15 cellular contexts compared by ENCODE assay signal in the genomic region with DNA sequence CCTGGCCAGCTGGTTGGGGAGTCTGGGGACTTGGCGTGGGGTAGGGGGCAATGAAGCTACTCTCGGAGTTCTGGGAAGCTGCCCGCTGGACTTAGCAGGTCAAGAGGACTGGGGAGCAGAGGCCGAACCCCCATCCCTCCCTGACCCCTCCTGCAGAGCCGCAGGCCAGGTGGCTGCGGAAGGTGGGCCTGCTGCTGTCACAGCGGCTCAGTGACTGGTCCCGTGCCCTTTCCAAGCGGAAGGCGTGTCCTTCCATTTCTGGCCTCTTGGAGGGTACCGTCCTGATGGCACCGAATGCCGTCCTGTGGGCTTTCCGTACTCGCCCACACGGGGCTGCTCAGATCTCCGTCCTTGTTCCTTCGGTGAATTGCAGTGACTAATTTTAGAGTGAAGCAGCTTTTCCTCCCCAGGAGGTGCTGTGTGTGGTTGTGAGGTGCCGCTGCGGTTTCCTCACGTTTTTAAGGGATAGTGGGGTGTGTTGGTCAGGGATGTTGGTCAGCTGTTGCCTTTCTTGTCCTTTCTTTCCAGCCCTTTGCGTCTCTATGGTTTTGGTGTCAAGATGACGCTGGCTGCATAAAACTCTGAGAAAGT. TPM values are rescaled to one million over a fixed set of nuclear protein-coding genes. Genes with fewer than 3 reads are reported as not detected.
A peak's percentile ranks its signal among the peaks of the same experiment; 100 is the strongest.
DNase-seq lines count a peak whose midpoint lies in the region; ATAC-seq and TF ChIP-seq lines count a peak whose summit lies in the region.
"Had no signal": no experiment of that assay in that cellular context is flagged by ENCODE, and none has a peak within 500 bp of the region (broad histone marks: within the 10 kb centered on the region; RNA-seq: fewer than 3 reads in every experiment).

No MANE protein-coding gene starts in this region.

- ATAC-seq in Right ventricle myocardium superior (ENCODE audit: poor library complexity) (no peak), gastroesophageal sphincter (no peak), HG02610 (IDR thresholded peaks at IDR 0.05; ENCODE audit: unreplicated experiment) (no peak)
- ATAC-seq: activated CD8-positive, alpha-beta T cell treated with anti-CD3 and anti-CD28 coated beads for 36 hours; CD8-positive, alpha-beta T cell; left colon had no signal

- H3K27ac ChIP-seq in left ventricle myocardium inferior (replicated peaks) (peak overlapping the region; percentile 85), gastroesophageal sphincter (peak overlapping the region in 3 of 4 donors; percentile 6 to 89 (median 89))

- H3K4me1 ChIP-seq in left ventricle myocardium inferior (peaks cover 79% of the 10 kb centered on the region), gastroesophageal sphincter (peaks cover 8 to 89% (median 34%) of the 10 kb centered on the region in 3 donors)

- no peak overlapping the region for H3K4me3 Mint-ChIP-seq in type B pancreatic cell
- H3K4me3 Mint-ChIP-seq: activated CD8-positive, alpha-beta T cell treated with anti-CD3 and anti-CD28 coated beads for 36 hours; CD8-positive, alpha-beta T cell had no signal

- H3K36me3 ChIP-seq in left ventricle myocardium inferior (peaks cover 12% of the 10 kb centered on the region), gastroesophageal sphincter (peaks cover 0 to 36% of the 10 kb centered on the region in 2 donors)

- H3K9me3 Mint-ChIP-seq in type B pancreatic cell = no peaks in the 10 kb centered on the region
- H3K9me3 Mint-ChIP-seq: activated CD8-positive, alpha-beta T cell treated with anti-CD3 and anti-CD28 coated beads for 36 hours; CD8-positive, alpha-beta T cell had no signal

- H3K36me3 Mint-ChIP-seq in type B pancreatic cell = peaks cover 5% of the 10 kb centered on the region

- no peak for TF ChIP-seq EP300 in gastroesophageal sphincter (IDR thresholded peaks at IDR 0.05)

- no peaks in the 10 kb centered on the region for H3K27me3 Mint-ChIP-seq in type B pancreatic cell
- H3K27me3 Mint-ChIP-seq: activated CD8-positive, alpha-beta T cell treated with anti-CD3 and anti-CD28 coated beads for 36 hours had no signal

- peaks cover 12% of the 10 kb centered on the region for H3K4me1 Mint-ChIP-seq in type B pancreatic cell (ENCODE audit: unreplicated experiment)

- H3K9me3 ChIP-seq in left ventricle myocardium inferior (replicated peaks) = no peaks in the 10 kb centered on the region
- no peaks in the 10 kb centered on the region for H3K9me3 ChIP-seq in gastroesophageal sphincter
- H3K9me3 ChIP-seq: prostate gland had no signal

- intact Hi-C loops in left ventricle myocardium inferior (cut with micrococcal nuclease) = no loop called here
- intact Hi-C loops in Right ventricle myocardium superior (cut with DNase I) = no loop called here

- WGBS in gastroesophageal sphincter (ENCODE audit: low coverage in 1 of 2), 2 donors = 86% methylated on average over 2 of the region's 23 CpGs; no CpG with 5 or more reads in 1 of the 2 donors

- H3K4me3 ChIP-seq in left ventricle myocardium inferior (no peak overlapping the region), gastroesophageal sphincter (no peak overlapping the region)
- H3K4me3 ChIP-seq: prostate gland had no signal

- DNase-seq in left ventricle myocardium inferior (no peak), Right ventricle myocardium superior (no peak), type B pancreatic cell (ENCODE audit: extremely low spot score, unreplicated experiment) (no peak), Ammon's horn (ENCODE audit: low spot score) (no peak)
- DNase-seq: ACHN; activated CD8-positive, alpha-beta T cell treated with anti-CD3 and anti-CD28 coated beads for 36 hours; CD8-positive, alpha-beta T cell; effector CD8-positive, alpha-beta T cell; left colon; NCI-H187; NCI-H446 treated with DMSO at 0.1 percent for 48 hours; stimulated activated naive CD4-positive, alpha-beta T cell treated with Interleukin-2 at 50 U/mL for 16 hours had no signal

- no peak for TF ChIP-seq CTCF in left ventricle myocardium inferior (IDR thresholded peaks at IDR 0.05; ENCODE audit: borderline replicate concordance)
- no peak for TF ChIP-seq CTCF in gastroesophageal sphincter (IDR thresholded peaks at IDR 0.05)
- TF ChIP-seq CTCF in type B pancreatic cell (conservative IDR thresholded peaks at IDR 0.05) = no peak

- no peak for TF ChIP-seq POLR2A in gastroesophageal sphincter (IDR thresholded peaks at IDR 0.05)

- H3K27ac Mint-ChIP-seq in type B pancreatic cell = peak overlapping the region; percentile 66
- H3K27ac Mint-ChIP-seq: activated CD8-positive, alpha-beta T cell treated with anti-CD3 and anti-CD28 coated beads for 36 hours; CD8-positive, alpha-beta T cell had no signal

- no peaks in the 10 kb centered on the region for H3K27me3 ChIP-seq in left ventricle myocardium inferior (ENCODE audit: low read depth)
- H3K27me3 ChIP-seq in gastroesophageal sphincter = no peaks in the 10 kb centered on the region

RNA-seq across cellular contexts. Expression of gene DOT1L, which starts 20.8 kb away (rescaled TPM):
- total RNA-seq in left ventricle myocardium inferior (8.4 TPM), Right ventricle myocardium superior (9.6 TPM), gastroesophageal sphincter (10 to 100 TPM in 2 of 4 donors, 1 to 10 TPM in 2; 4.4 to 12.8 (median 10.2) TPM), type B pancreatic cell (ENCODE audit: low replicate concordance) (68.8 and 76.3 TPM in 2 replicates)

RNA-seq across cellular contexts. Expression of gene AP3D1, which starts 33.2 kb away (rescaled TPM):
- total RNA-seq in left ventricle myocardium inferior = 75.4 TPM
- 69.6 TPM for total RNA-seq in Right ventricle myocardium superior
- total RNA-seq in gastroesophageal sphincter = 100 to 1,000 TPM in 1 of 4 donors, 10 to 100 TPM in 3; 69.9 to 132 (median 73.8) TPM
- 127 and 139 TPM in 2 replicates for total RNA-seq in type B pancreatic cell (ENCODE audit: low replicate concordance)

RNA-seq across cellular contexts. Expression of gene PLEKHJ1, which starts 51.6 kb away (rescaled TPM):
- 47.8 TPM for total RNA-seq in left ventricle myocardium inferior
- 59.6 TPM for total RNA-seq in Right ventricle myocardium superior
- 10 to 100 TPM; 41.6 to 56.7 (median 51.7) TPM for total RNA-seq in gastroesophageal sphincter
- total RNA-seq in type B pancreatic cell (ENCODE audit: low replicate concordance) = 107 and 131 TPM in 2 replicates

RNA-seq across cellular contexts. Expression of gene SF3A2, which starts 52.1 kb away (rescaled TPM):
- total RNA-seq in left ventricle myocardium inferior = 28.7 TPM
- 30.0 TPM for total RNA-seq in Right ventricle myocardium superior
- total RNA-seq in gastroesophageal sphincter = 10 to 100 TPM; 27.5 to 40.3 (median 37.4) TPM
- total RNA-seq in type B pancreatic cell (ENCODE audit: low replicate concordance) = 95.5 and 129 TPM in 2 replicates
